ENCODE assay signal across 26 cellular contexts in genomic region chr4:148477276-148477675, GRCh38.
"Had no signal": no experiment of that assay in that cellular context is flagged by ENCODE, and none has a peak within 500 bp of the region (broad histone marks: within the 10 kb centered on the region; RNA-seq: fewer than 3 reads in every experiment).

No MANE protein-coding gene starts in this region.

- H3K4me3 Mint-ChIP-seq: dendritic cell treated with granulocyte-macrophage colony-stimulating factor and Interleukin-4, amounts not matched to agents 40 ng/mL and 50 ng/mL, for 4 days; memory B cell; naive B cell; nephron; stimulated activated naive B cell treated with anti-CD40 and anti-IgM and Interleukin-4, amounts not matched to agents 10 μg/mL and 1 μg/mL and 100 μg/mL, for 72 hours; stimulated activated naive CD8-positive, alpha-beta T cell treated with anti-CD3 and anti-CD28 coated beads, Interleukin-15, amount 100 ng/mL, for 72 hours had no signal

- H3K36me3 Mint-ChIP-seq: stimulated activated naive B cell treated with anti-CD40 and anti-IgM and Interleukin-4, amounts not matched to agents 10 μg/mL and 1 μg/mL and 100 μg/mL, for 72 hours had no signal

- H3K27ac Mint-ChIP-seq: dendritic cell treated with granulocyte-macrophage colony-stimulating factor and Interleukin-4, amounts not matched to agents 40 ng/mL and 50 ng/mL, for 4 days; memory B cell; naive B cell; nephron; stimulated activated naive B cell treated with anti-CD40 and anti-IgM and Interleukin-4, amounts not matched to agents 10 μg/mL and 1 μg/mL and 100 μg/mL, for 72 hours; stimulated activated naive CD8-positive, alpha-beta T cell treated with anti-CD3 and anti-CD28 coated beads, Interleukin-15, amount 100 ng/mL, for 72 hours had no signal

- FAIRE-seq: kidney had no signal

- H3K9me3 Mint-ChIP-seq: dendritic cell treated with granulocyte-macrophage colony-stimulating factor and Interleukin-4, amounts not matched to agents 40 ng/mL and 50 ng/mL, for 4 days; memory B cell had no signal

- H3K4me1 ChIP-seq: esophagus squamous epithelium, foreskin keratinocyte, heart left ventricle, lower lobe of right lung, testis, tibial nerve, upper lobe of right lung, vagina had no signal

- H3K4me3 ChIP-seq: esophagus squamous epithelium, heart left ventricle, left ventricle myocardium inferior, lower lobe of right lung, psoas muscle, skin epidermis, testis, tibial nerve, upper lobe of right lung, vagina had no signal

- DNase-seq: esophagus squamous epithelium; foreskin keratinocyte; heart left ventricle; hippocampal formation; kidney; left cardiac atrium; left ventricle myocardium inferior; lower lobe of right lung; midbrain; naive B cell; psoas muscle; retina; stimulated activated CD4-positive, alpha-beta T cell treated with anti-CD3 and anti-CD28 coated beads, Interleukin-2, amount 100 ng/mL, for 24 hours; stimulated activated CD4-positive, alpha-beta T cell treated with anti-CD3 and anti-CD28 coated beads, Interleukin-4, amount 100 ng/mL, for 4 hours; stimulated activated naive B cell treated with anti-CD40 and anti-IgM and Interleukin-4, amounts not matched to agents 10 μg/mL and 1 μg/mL and 100 μg/mL, for 72 hours; stimulated activated naive CD8-positive, alpha-beta T cell treated with anti-CD3 and anti-CD28 coated beads, Interleukin-15, amount 100 ng/mL, for 72 hours; testis; upper lobe of right lung had no signal

- H3K36me3 ChIP-seq: esophagus squamous epithelium, heart left ventricle, left ventricle myocardium inferior, lower lobe of right lung, neutrophil, tibial nerve, upper lobe of right lung, vagina had no signal

- H3K27ac ChIP-seq: esophagus squamous epithelium, foreskin keratinocyte, heart left ventricle, left ventricle myocardium inferior, lower lobe of right lung, neutrophil, psoas muscle, skin epidermis, testis, tibial nerve, upper lobe of right lung, vagina had no signal

- H3K9me3 ChIP-seq: esophagus squamous epithelium, lower lobe of right lung, neutrophil, psoas muscle, testis, upper lobe of right lung, vagina had no signal

- H3K27me3 Mint-ChIP-seq: dendritic cell treated with granulocyte-macrophage colony-stimulating factor and Interleukin-4, amounts not matched to agents 40 ng/mL and 50 ng/mL, for 4 days; stimulated activated naive B cell treated with anti-CD40 and anti-IgM and Interleukin-4, amounts not matched to agents 10 μg/mL and 1 μg/mL and 100 μg/mL, for 72 hours; stimulated activated naive CD8-positive, alpha-beta T cell treated with anti-CD3 and anti-CD28 coated beads, Interleukin-15, amount 100 ng/mL, for 72 hours had no signal

- ATAC-seq: foreskin keratinocyte; heart left ventricle; left cardiac atrium; lower lobe of right lung; psoas muscle; sciatic nerve; stimulated activated naive B cell treated with anti-CD40 and anti-IgM and Interleukin-4, amounts not matched to agents 10 μg/mL and 1 μg/mL and 100 μg/mL, for 72 hours; stimulated activated naive CD8-positive, alpha-beta T cell treated with anti-CD3 and anti-CD28 coated beads, Interleukin-15, amount 100 ng/mL, for 72 hours; upper lobe of right lung had no signal

- H3K4me1 Mint-ChIP-seq: memory B cell; naive B cell; nephron; stimulated activated naive B cell treated with anti-CD40 and anti-IgM and Interleukin-4, amounts not matched to agents 10 μg/mL and 1 μg/mL and 100 μg/mL, for 72 hours; stimulated activated naive CD8-positive, alpha-beta T cell treated with anti-CD3 and anti-CD28 coated beads, Interleukin-15, amount 100 ng/mL, for 72 hours had no signal

- H3K27me3 ChIP-seq: esophagus squamous epithelium, heart left ventricle, neutrophil, testis, tibial nerve, upper lobe of right lung, vagina had no signal
